Comparison of ENCODE assay signal across 8 cellular contexts in genomic region chr4:108620101-108620932, GRCh38. TPM values are rescaled to one million over a fixed set of nuclear protein-coding genes. Genes with fewer than 3 reads are reported as not detected.
A peak's percentile ranks its signal among the peaks of the same experiment; 100 is the strongest.
DNase-seq lines count a peak whose midpoint lies in the region; ATAC-seq lines count a peak whose summit lies in the region.

RPL34 (plus strand) TSS chr4:108620576; CDS start chr4:108621960, 1,384 bp downstream.

- peak within 1 kb of the TSS; percentile 92 for H3K9ac ChIP-seq in NT2/D1 (ENCODE audit: insufficient read length, low read depth)
- peak within 1 kb of the TSS; percentile 75 for H3K9ac ChIP-seq in endocrine pancreas (ENCODE audit: control insufficient read depth, insufficient read depth, low read length)
- H3K9ac ChIP-seq in mesenchymal stem cell (ENCODE audit: low read length), result peak within 1 kb of the TSS; percentile 96

- H3K23ac ChIP-seq in mesenchymal stem cell (ENCODE audit: low read length in 2 of 2), result peak within 1 kb of the TSS in 1 of 2 experiments; percentile 94

- H3K9me3 Mint-ChIP-seq in activated CD8-positive, alpha-beta memory T cell treated with anti-CD3 and anti-CD28 coated beads, Interleukin-2, amount 10 ng/mL, durations not matched to agents 7 days and 5 days (ENCODE audit: low read depth), result peaks cover 5% of the 10 kb centered on the region

- H3K36me3 ChIP-seq in NT2/D1 (ENCODE audit: insufficient read depth, insufficient read length, low read length), result peaks cover 42% of the 10 kb centered on the region
- peaks cover 5% of the 10 kb centered on the region for H3K36me3 ChIP-seq in endocrine pancreas (ENCODE audit: control insufficient read depth, insufficient read depth, low read length)
- H3K36me3 ChIP-seq in mesenchymal stem cell (ENCODE audit: control insufficient read depth in 1 of 2, insufficient read depth in 2 of 2, low read depth in 1 of 2, low read length in 2 of 2), result peaks cover 7 to 39% of the 10 kb centered on the region in 2 experiments

- H3K36me3 Mint-ChIP-seq in activated CD8-positive, alpha-beta memory T cell treated with anti-CD3 and anti-CD28 coated beads, Interleukin-2, amount 10 ng/mL, durations not matched to agents 7 days and 5 days, result peaks cover 62% of the 10 kb centered on the region

- H2BK15ac ChIP-seq in mesenchymal stem cell (ENCODE audit: low read depth, poor library complexity, severe bottlenecking), result no peak within 1 kb of the TSS

- under 1% methylated on average over 27 of the region's 32 CpGs for WGBS in mesenchymal stem cell

- peak within 1 kb of the TSS; percentile 97 for H2BK5ac ChIP-seq in mesenchymal stem cell (ENCODE audit: low read depth, low read length, poor library complexity, severe bottlenecking)

- no peaks in the 10 kb centered on the region for H3K27me3 ChIP-seq in NT2/D1 (ENCODE audit: insufficient read depth, insufficient read length)
- no peaks in the 10 kb centered on the region for H3K27me3 ChIP-seq in endocrine pancreas (ENCODE audit: control insufficient read depth, insufficient read depth, low read length)
- no peaks in the 10 kb centered on the region for H3K27me3 ChIP-seq in mesenchymal stem cell (ENCODE audit: control insufficient read depth in 1 of 2, insufficient read depth in 1 of 2, low read length in 2 of 2)

- H3K4ac ChIP-seq in mesenchymal stem cell (ENCODE audit: low read depth in 1 of 2, low read length in 2 of 2), result peak within 1 kb of the TSS; percentile 56 to 79

- H2AK5ac ChIP-seq in mesenchymal stem cell (ENCODE audit: low read length, severe bottlenecking), result peak within 1 kb of the TSS; percentile 87

- peak within 1 kb of the TSS; percentile 82 for H3K4me2 ChIP-seq in mesenchymal stem cell (ENCODE audit: low read length, poor library complexity, severe bottlenecking)

- H4K91ac ChIP-seq in mesenchymal stem cell (ENCODE audit: low read length), result peak within 1 kb of the TSS; percentile 43

- no peak within 1 kb of the TSS for H2BK120ac ChIP-seq in mesenchymal stem cell (ENCODE audit: low read depth, low read length)

- peak within 1 kb of the TSS; percentile 93 to 95 for H3K18ac ChIP-seq in mesenchymal stem cell (ENCODE audit: low read depth in 1 of 2, low read length in 2 of 2)

- no peaks in the 10 kb centered on the region for H3K79me1 ChIP-seq in mesenchymal stem cell (replicated peaks; ENCODE audit: low read length, poor library complexity, severe bottlenecking)

- H3K4me1 ChIP-seq in NT2/D1 (ENCODE audit: insufficient read depth, insufficient read length) (no peaks in the 10 kb centered on the region), endocrine pancreas (ENCODE audit: control insufficient read depth, insufficient read depth, low read length) (peaks cover 4% of the 10 kb centered on the region), mesenchymal stem cell (ENCODE audit: control insufficient read depth, insufficient read depth, low read depth, low read length) (peaks cover 4% of the 10 kb centered on the region)

- CTCF ChIA-PET in activated CD8-positive, alpha-beta memory T cell treated with anti-CD3 and anti-CD28 coated beads, Interleukin-2, amount 10 ng/mL, durations not matched to agents 7 days and 5 days (lab: Charles Lee), result interaction anchor here (0.7 to 1.8 kb wide), 4 partner anchors 8 to 601 kb away, joined by 3 to 4 read pairs (median 4); partner anchors contain the start of gene OSTC

- H3K14ac ChIP-seq in mesenchymal stem cell (ENCODE audit: low read length in 2 of 2), result peak within 1 kb of the TSS in 1 of 2 experiments; percentile 89

- H3K27ac Mint-ChIP-seq in activated CD8-positive, alpha-beta memory T cell treated with anti-CD3 and anti-CD28 coated beads, Interleukin-2, amount 10 ng/mL, durations not matched to agents 7 days and 5 days, result peak within 1 kb of the TSS; percentile 84

- DNase-seq in COR-L47 (lab: John Stamatoyannopoulos, UW) (peak; percentile 95), HUDEP-2 (lab: John Stamatoyannopoulos, UW; ENCODE audit: unreplicated experiment in 76 of 76) (peak in 75 of 76 experiments; percentile 48 to 97 (median 92)), NT2/D1 (ENCODE audit: low read depth, low spot score) (peak; percentile 87), mesenchymal stem cell (peak; percentile 99)
- DNase-seq in activated CD8-positive, alpha-beta memory T cell treated with anti-CD3 and anti-CD28 coated beads, Interleukin-2, amount 10 ng/mL, durations not matched to agents 7 days and 5 days, result peak; percentile 98
- peak; percentile 93 for DNase-seq in stimulated activated CD8-positive, alpha-beta memory T cell treated with anti-CD3 and anti-CD28 coated beads, Interleukin-12 subunit alpha, Interleukin-12 subunit beta, amount 100 ng/mL, for 4 hours (ENCODE audit: low read depth)

- peaks cover 42% of the 10 kb centered on the region for H3K4me1 Mint-ChIP-seq in activated CD8-positive, alpha-beta memory T cell treated with anti-CD3 and anti-CD28 coated beads, Interleukin-2, amount 10 ng/mL, durations not matched to agents 7 days and 5 days

- no peak within 1 kb of the TSS for H2BK12ac ChIP-seq in mesenchymal stem cell (ENCODE audit: low read length in 2 of 2)

- peak within 1 kb of the TSS; percentile 83 for H2AFZ ChIP-seq in mesenchymal stem cell (ENCODE audit: low read depth, low read length)

- peak; percentile 100 for ATAC-seq in GM21381 (IDR thresholded peaks at IDR 0.05; ENCODE audit: unreplicated experiment)
- ATAC-seq in activated CD8-positive, alpha-beta memory T cell treated with anti-CD3 and anti-CD28 coated beads, Interleukin-2, amount 10 ng/mL, durations not matched to agents 7 days and 5 days, result peak; percentile 100

- H3K27me3 Mint-ChIP-seq in activated CD8-positive, alpha-beta memory T cell treated with anti-CD3 and anti-CD28 coated beads, Interleukin-2, amount 10 ng/mL, durations not matched to agents 7 days and 5 days, result no peaks in the 10 kb centered on the region

- H3K27ac ChIP-seq in mesenchymal stem cell (ENCODE audit: low read length, poor library complexity, severe bottlenecking), result peak within 1 kb of the TSS; percentile 97

- peak within 1 kb of the TSS; percentile 87 for H3K4me3 Mint-ChIP-seq in activated CD8-positive, alpha-beta memory T cell treated with anti-CD3 and anti-CD28 coated beads, Interleukin-2, amount 10 ng/mL, durations not matched to agents 7 days and 5 days

- peaks cover 7% of the 10 kb centered on the region for H3K9me3 ChIP-seq in NT2/D1 (ENCODE audit: insufficient read depth, low read length)
- H3K9me3 ChIP-seq in endocrine pancreas (ENCODE audit: control insufficient read depth, low read length), result no peaks in the 10 kb centered on the region
- H3K9me3 ChIP-seq in mesenchymal stem cell (ENCODE audit: control insufficient read depth, low read length), result peaks cover 9% of the 10 kb centered on the region

- H3K4me3 ChIP-seq in NT2/D1 (ENCODE audit: insufficient read length, low read depth), result peak within 1 kb of the TSS; percentile 97
- H3K4me3 ChIP-seq in endocrine pancreas (ENCODE audit: control insufficient read depth, insufficient read depth, low read length), result peak within 1 kb of the TSS; percentile 95
- peak within 1 kb of the TSS; percentile 81 to 89 for H3K4me3 ChIP-seq in mesenchymal stem cell (ENCODE audit: insufficient read depth in 1 of 2, low read depth in 1 of 2, low read length in 2 of 2)

- H4K8ac ChIP-seq in mesenchymal stem cell (ENCODE audit: low read length), result peak within 1 kb of the TSS; percentile 94

RNA-seq across cellular contexts. Expression of gene RPL34, which starts in this region (rescaled TPM):
- total RNA-seq in activated CD8-positive, alpha-beta memory T cell treated with anti-CD3 and anti-CD28 coated beads, Interleukin-2, amount 10 ng/mL, durations not matched to agents 7 days and 5 days, result 100 to 1,000 TPM; 912 to 994 TPM
- polyA plus RNA-seq in mesenchymal stem cell (2013, experiment 1 of 2), result 2,289 TPM
- 2,243 TPM for polyA plus RNA-seq in mesenchymal stem cell (2013, experiment 2 of 2)

Comparison
In these comparisons a context has a peak if more than half of its experiments do, and no peak if none do; other contexts are left out.
1. Peak in every context shown above with its lines: DNase-seq, ATAC-seq, H3K4me3 ChIP-seq and H3K27ac ChIP-seq.